28 cellular contexts compared by ENCODE assay signal in the genomic region with DNA sequence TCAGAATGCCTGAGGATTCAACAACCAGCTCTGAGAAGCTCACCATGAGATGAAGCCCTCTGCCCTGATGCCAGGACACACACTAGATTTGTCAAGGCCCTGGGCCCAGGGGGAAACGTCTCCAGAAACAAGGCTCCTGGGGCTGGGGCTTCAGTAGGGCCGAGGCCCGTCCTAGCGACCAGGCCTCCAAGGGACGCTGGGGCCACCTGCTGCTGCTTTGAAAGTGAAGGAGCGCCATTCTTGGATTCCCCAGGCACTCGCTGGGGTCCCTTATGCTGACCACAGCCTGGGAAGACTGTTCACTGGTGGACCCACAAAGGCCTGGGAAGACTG. TPM values are rescaled to one million over a fixed set of nuclear protein-coding genes. Genes with fewer than 3 reads are reported as not detected.
"Had no signal": no experiment of that assay in that cellular context is flagged by ENCODE, and none has a peak within 500 bp of the region (broad histone marks: within the 10 kb centered on the region; RNA-seq: fewer than 3 reads in every experiment).

No MANE protein-coding gene starts in this region.

- H3K4me1 ChIP-seq: gastrocnemius medialis, left lung, parathyroid adenoma, sigmoid colon, tibial nerve, upper lobe of right lung, uterus had no signal

- H3K4me3 ChIP-seq: gastrocnemius medialis, heart left ventricle, hepatocyte, left lung, sigmoid colon, stomach, thoracic aorta, tibial nerve, upper lobe of right lung, uterus had no signal

- H3K9ac ChIP-seq: parathyroid adenoma had no signal

- H2AFZ ChIP-seq: hepatocyte, parathyroid adenoma had no signal

- H3K9me3 Mint-ChIP-seq: endodermal cell; stimulated activated effector memory CD8-positive, alpha-beta T cell treated with anti-CD3 and anti-CD28 coated beads, Interleukin-12 subunit alpha, Interleukin-12 subunit beta, amount 100 ng/mL, for 72 hours had no signal

- H3K79me2 ChIP-seq: hepatocyte, parathyroid adenoma had no signal

- H3K4me3 Mint-ChIP-seq: endodermal cell; naive thymus-derived CD8-positive, alpha-beta T cell; stimulated activated effector memory CD8-positive, alpha-beta T cell treated with anti-CD3 and anti-CD28 coated beads, Interleukin-12 subunit alpha, Interleukin-12 subunit beta, amount 100 ng/mL, for 72 hours had no signal

- H3K36me3 Mint-ChIP-seq: naive thymus-derived CD8-positive, alpha-beta T cell; stimulated activated effector memory CD8-positive, alpha-beta T cell treated with anti-CD3 and anti-CD28 coated beads, Interleukin-12 subunit alpha, Interleukin-12 subunit beta, amount 100 ng/mL, for 72 hours had no signal

- DNase-seq: caudate nucleus; cerebellar nuclear complex; effector CD8-positive, alpha-beta T cell; foreskin fibroblast; gastrocnemius medialis; left cardiac atrium; mammary epithelial cell; naive thymus-derived CD8-positive, alpha-beta T cell; sigmoid colon; stimulated activated CD4-positive, alpha-beta T cell treated with anti-CD3 and anti-CD28 coated beads, Interleukin-2, amount 100 ng/mL, for 24 hours; stimulated activated CD4-positive, alpha-beta T cell treated with anti-CD3 and anti-CD28 coated beads, Interleukin-4, amount 100 ng/mL, for 24 hours; stimulated activated naive CD4-positive, alpha-beta T cell treated with Interleukin-2 at 50 U/mL for 16 hours; stomach; upper lobe of right lung; uterus had no signal

- ATAC-seq: esophagus mucosa; gastrocnemius medialis; heart left ventricle; left cardiac atrium; left lung; naive thymus-derived CD8-positive, alpha-beta T cell; right cardiac atrium; stimulated activated effector memory CD8-positive, alpha-beta T cell treated with anti-CD3 and anti-CD28 coated beads, Interleukin-12 subunit alpha, Interleukin-12 subunit beta, amount 100 ng/mL, for 72 hours had no signal

- H3K9me3 ChIP-seq: gastrocnemius medialis, heart left ventricle, neutrophil, sigmoid colon, thoracic aorta, upper lobe of right lung, uterus had no signal

- H3K27me3 ChIP-seq: hepatocyte, uterus had no signal

- H3K4me1 Mint-ChIP-seq: endodermal cell; stimulated activated effector memory CD8-positive, alpha-beta T cell treated with anti-CD3 and anti-CD28 coated beads, Interleukin-12 subunit alpha, Interleukin-12 subunit beta, amount 100 ng/mL, for 72 hours had no signal

- H3K36me3 ChIP-seq: gastrocnemius medialis, heart left ventricle, left lung, neutrophil, sigmoid colon, stomach, thoracic aorta, tibial nerve, upper lobe of right lung, uterus had no signal

- H3K27ac ChIP-seq: epithelial cell of prostate, gastrocnemius medialis, heart left ventricle, hepatocyte, left lung, neutrophil, parathyroid adenoma, sigmoid colon, stomach, thoracic aorta, tibial nerve, upper lobe of right lung, uterus had no signal

- H3K27ac Mint-ChIP-seq: endodermal cell; naive thymus-derived CD8-positive, alpha-beta T cell; stimulated activated effector memory CD8-positive, alpha-beta T cell treated with anti-CD3 and anti-CD28 coated beads, Interleukin-12 subunit alpha, Interleukin-12 subunit beta, amount 100 ng/mL, for 72 hours had no signal

- H3K4me2 ChIP-seq: hepatocyte had no signal

RNA-seq across cellular contexts. Expression of a gene that starts 23.9 kb away (rescaled TPM):
- total RNA-seq: gastrocnemius medialis had no signal

RNA-seq across cellular contexts. Expression of a gene that starts 39.7 kb away (rescaled TPM):
- total RNA-seq: myocyte had no signal
